Comparison of ENCODE assay signal across 8 cellular contexts in the genomic region with DNA sequence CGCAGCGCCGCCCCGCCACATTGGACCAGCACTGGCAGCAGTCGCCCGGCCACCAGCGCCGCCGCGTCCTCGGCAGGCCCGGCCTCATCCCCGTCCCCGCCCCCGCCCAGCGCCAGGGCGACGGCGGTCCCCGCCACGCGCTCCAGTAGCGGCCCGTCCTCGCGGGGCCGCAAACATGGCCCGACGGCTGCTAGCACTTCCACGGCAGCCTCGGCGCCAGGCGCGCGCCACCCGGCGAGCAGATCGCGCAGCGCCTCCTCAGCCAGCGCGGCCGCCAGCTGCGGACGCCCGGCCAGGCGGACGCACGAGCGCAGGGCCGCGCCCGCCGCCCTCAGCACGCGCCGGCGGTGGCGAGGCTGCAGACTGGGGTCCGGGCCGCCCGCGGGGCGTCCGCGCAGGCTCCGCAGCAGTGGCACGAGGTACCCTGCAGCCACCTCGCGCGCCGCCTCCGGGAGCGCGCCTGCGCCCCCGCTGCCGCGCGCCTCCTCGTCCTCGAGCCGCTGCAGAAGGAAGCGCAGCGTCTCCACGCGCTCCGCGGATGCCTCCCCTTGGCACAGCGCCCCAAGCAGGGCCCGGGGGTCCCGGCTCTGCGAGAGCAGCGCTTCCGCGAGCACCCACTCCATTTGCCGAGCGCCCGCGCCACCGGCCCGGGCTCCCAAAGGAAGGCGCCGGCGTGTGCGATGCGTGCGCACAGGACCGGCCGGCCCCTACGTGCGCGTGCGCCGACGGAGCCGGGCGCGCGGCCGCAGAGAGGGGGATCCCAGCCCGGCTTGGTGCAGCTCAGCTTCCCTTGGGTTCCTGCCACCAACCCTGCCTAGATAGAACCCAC. TPM values are rescaled to one million over a fixed set of nuclear protein-coding genes. Genes with fewer than 3 reads are reported as not detected.
DNase-seq lines count a peak whose midpoint lies in the region; ATAC-seq and TF ChIP-seq lines count a peak whose summit lies in the region.

A gene with protein sequence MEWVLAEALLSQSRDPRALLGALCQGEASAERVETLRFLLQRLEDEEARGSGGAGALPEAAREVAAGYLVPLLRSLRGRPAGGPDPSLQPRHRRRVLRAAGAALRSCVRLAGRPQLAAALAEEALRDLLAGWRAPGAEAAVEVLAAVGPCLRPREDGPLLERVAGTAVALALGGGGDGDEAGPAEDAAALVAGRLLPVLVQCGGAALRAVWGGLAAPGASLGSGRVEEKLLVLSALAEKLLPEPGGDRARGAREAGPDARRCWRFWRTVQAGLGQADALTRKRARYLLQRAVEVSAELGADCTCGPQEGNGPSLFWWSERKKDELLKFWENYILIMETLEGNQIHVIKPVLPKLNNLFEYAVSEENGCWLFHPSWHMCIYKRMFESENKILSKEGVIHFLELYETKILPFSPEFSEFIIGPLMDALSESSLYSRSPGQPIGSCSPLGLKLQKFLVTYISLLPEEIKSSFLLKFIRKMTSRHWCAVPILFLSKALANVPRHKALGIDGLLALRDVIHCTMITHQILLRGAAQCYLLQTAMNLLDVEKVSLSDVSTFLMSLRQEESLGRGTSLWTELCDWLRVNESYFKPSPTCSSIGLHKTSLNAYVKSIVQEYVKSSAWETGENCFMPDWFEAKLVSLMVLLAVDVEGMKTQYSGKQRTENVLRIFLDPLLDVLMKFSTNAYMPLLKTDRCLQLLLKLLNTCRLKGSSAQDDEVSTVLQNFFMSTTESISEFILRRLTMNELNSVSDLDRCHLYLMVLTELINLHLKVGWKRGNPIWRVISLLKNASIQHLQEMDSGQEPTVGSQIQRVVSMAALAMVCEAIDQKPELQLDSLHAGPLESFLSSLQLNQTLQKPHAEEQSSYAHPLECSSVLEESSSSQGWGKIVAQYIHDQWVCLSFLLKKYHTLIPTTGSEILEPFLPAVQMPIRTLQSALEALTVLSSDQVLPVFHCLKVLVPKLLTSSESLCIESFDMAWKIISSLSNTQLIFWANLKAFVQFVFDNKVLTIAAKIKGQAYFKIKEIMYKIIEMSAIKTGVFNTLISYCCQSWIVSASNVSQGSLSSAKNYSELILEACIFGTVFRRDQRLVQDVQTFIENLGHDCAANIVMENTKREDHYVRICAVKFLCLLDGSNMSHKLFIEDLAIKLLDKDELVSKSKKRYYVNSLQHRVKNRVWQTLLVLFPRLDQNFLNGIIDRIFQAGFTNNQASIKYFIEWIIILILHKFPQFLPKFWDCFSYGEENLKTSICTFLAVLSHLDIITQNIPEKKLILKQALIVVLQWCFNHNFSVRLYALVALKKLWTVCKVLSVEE (N-terminal part only) (minus strand): TSS at position 699 of the 829 bp plus-strand sequence. CDS start 76 bp downstream, at position 623.

- no peaks in the 10 kb centered on the region for H3K9me3 Mint-ChIP-seq in IgD-negative memory B cell
- no peaks in the 10 kb centered on the region for H3K9me3 Mint-ChIP-seq in naive thymus-derived CD8-positive, alpha-beta T cell

- in situ Hi-C loops in Panc1 (cut with HindIII; ENCODE audit: low pct_unique_long_range_greater_than_20kb, low sequenced_read_pairs) = no loop called here

- no peaks in the 10 kb centered on the region for H3K9me3 ChIP-seq in Panc1 (ENCODE audit: control insufficient read depth, insufficient read depth, low read depth, low read length)

- peak within 1 kb of the TSS in 2 of 3 donors; percentile 90 to 94 for H3K27ac Mint-ChIP-seq in IgD-negative memory B cell
- peak within 1 kb of the TSS; percentile 61 to 96 (median 92) for H3K27ac Mint-ChIP-seq in naive thymus-derived CD8-positive, alpha-beta T cell

- peaks cover 4% of the 10 kb centered on the region for H3K27me3 Mint-ChIP-seq in IgD-negative memory B cell
- peaks cover 0 to 19% (median 6%) of the 10 kb centered on the region in 5 donors for H3K27me3 Mint-ChIP-seq in naive thymus-derived CD8-positive, alpha-beta T cell

- H3K4me1 ChIP-seq in Panc1 (ENCODE audit: control insufficient read depth, insufficient read depth, low read length) = peaks cover 38% of the 10 kb centered on the region

- H3K4me1 Mint-ChIP-seq in IgD-negative memory B cell = peaks cover 25 to 34% (median 25%) of the 10 kb centered on the region in 3 donors
- peaks cover 14 to 42% (median 42%) of the 10 kb centered on the region in 4 donors for H3K4me1 Mint-ChIP-seq in naive thymus-derived CD8-positive, alpha-beta T cell

- no TSS peak for BruUV-seq in Panc1 (replicated peaks; lab: Mats Ljungman, UMichigan)

- H3K27me3 ChIP-seq in Panc1 (ENCODE audit: control insufficient read depth, insufficient read depth, low read length) = no peaks in the 10 kb centered on the region

- peak; percentile 48 for TF ChIP-seq CTCF in Panc1 (IDR thresholded peaks at IDR 0.05)

- POLR2A ChIA-PET in Panc1 (lab: Charles Lee) = interaction anchor here (0.5 kb wide), 1 partner anchor 128 kb away, joined by 3 read pairs; no protein-coding TSS in a partner anchor
- POLR2A ChIA-PET in naive thymus-derived CD8-positive, alpha-beta T cell (lab: Charles Lee) = interaction anchor here (0.6 to 3.2 kb wide), 15 partner anchors 8 to 1476 kb away, joined by 3 to 30 read pairs (median 3); a partner anchor contains a TSS

- intact Hi-C loops in Panc1 (cut with micrococcal nuclease; ENCODE audit: unreplicated experiment) = no loop called here

- peaks cover 7% of the 10 kb centered on the region for H3K36me3 Mint-ChIP-seq in IgD-negative memory B cell
- H3K36me3 Mint-ChIP-seq in naive thymus-derived CD8-positive, alpha-beta T cell = no peaks in the 10 kb centered on the region

- peak; percentile 67 for ATAC-seq in GM21529 (IDR thresholded peaks at IDR 0.05; ENCODE audit: unreplicated experiment)
- ATAC-seq in Panc1 = peak; percentile 90
- peak; percentile 67 to 68 for ATAC-seq in naive thymus-derived CD8-positive, alpha-beta T cell

- H3K4me3 Mint-ChIP-seq in IgD-negative memory B cell = peak within 1 kb of the TSS; percentile 83 to 96 (median 94)
- H3K4me3 Mint-ChIP-seq in naive thymus-derived CD8-positive, alpha-beta T cell = peak within 1 kb of the TSS; percentile 81 to 93 (median 90)

- DNase-seq in DMS79 (lab: John Stamatoyannopoulos, UW) (peak; percentile 43), Panc1 (ENCODE audit: low read depth, low spot score) (no peak), activated T-helper 1 cell treated with Interleukin-2 at 50 U/mL for 16 hours (ENCODE audit: low read depth) (peak; percentile 62), fibroblast of gingiva (ENCODE audit: low read depth) (peak; percentile 72)
- peak; percentile 66 to 87 (median 76) for DNase-seq in naive thymus-derived CD8-positive, alpha-beta T cell
- DNase-seq in stimulated activated naive CD4-positive, alpha-beta T cell (lab: John Stamatoyannopoulos, UW) = peak; percentile 55 to 92 (median 78)

- H3K36me3 ChIP-seq in Panc1 (ENCODE audit: control insufficient read depth, insufficient read depth, low read length) = no peaks in the 10 kb centered on the region

- peak within 1 kb of the TSS; percentile 73 to 81 for H3K4me3 ChIP-seq in Panc1 (ENCODE audit: low read depth in 2 of 2, low read length in 2 of 2)

- CTCF ChIA-PET in Panc1 (lab: Charles Lee) = interaction anchor here (0.6 kb wide), 1 partner anchor 615 kb away, joined by 4 read pairs; no protein-coding TSS in a partner anchor

- peak within 1 kb of the TSS; percentile 92 for H3K27ac ChIP-seq in Panc1 (ENCODE audit: low read length)

RNA-seq across cellular contexts. Expression of the gene that starts here (rescaled TPM):
- 7.9 TPM for polyA plus RNA-seq in IgD-negative memory B cell
- total RNA-seq in Panc1 (2021; ENCODE audit: unreplicated experiment) = 45.0 TPM
- 28.9 TPM for polyA plus RNA-seq in Panc1 (2012; ENCODE audit: insufficient read length)
- 10 to 100 TPM; 54.7 to 61.1 TPM for total RNA-seq in naive thymus-derived CD8-positive, alpha-beta T cell
- 10 to 100 TPM; 12.8 to 15.6 (median 13.2) TPM for polyA plus RNA-seq in naive thymus-derived CD8-positive, alpha-beta T cell
